In the genomic region with DNA sequence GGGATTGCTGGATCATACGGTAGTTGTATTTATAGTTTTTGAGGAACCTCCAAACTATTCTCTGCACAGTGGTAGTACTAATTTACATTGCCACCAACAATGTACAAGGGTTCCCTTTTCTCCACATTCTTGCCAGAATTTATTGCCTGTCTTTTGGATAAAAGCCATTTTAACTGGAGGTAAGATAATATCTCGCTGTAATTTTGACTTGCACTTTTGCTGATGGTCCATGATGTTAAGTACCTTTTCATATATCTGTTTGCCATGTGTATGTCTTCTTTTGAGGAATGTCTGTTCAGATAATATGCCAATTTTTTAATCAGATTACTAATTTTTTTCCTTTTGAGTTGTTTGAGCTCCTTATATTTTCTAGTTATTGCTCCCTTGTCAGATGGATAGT, we compare ENCODE assay signal across 7 cellular contexts.
"Had no signal": no experiment of that assay in that cellular context is flagged by ENCODE, and none has a peak within 500 bp of the region (broad histone marks: within the 10 kb centered on the region; RNA-seq: fewer than 3 reads in every experiment).

No MANE protein-coding gene starts in this region.

- ATAC-seq: HCT116 had no signal

- FAIRE-seq: HTR-8/SVneo had no signal

- DNase-seq: GM23248, GOT3, H7, HFFc6, IMR-90 had no signal
